8 cellular contexts compared by ENCODE assay signal in genomic region chr9:113622600-113623400, GRCh38.
DNase-seq lines count a peak whose midpoint lies in the region; ATAC-seq and TF ChIP-seq lines count a peak whose summit lies in the region.

No MANE protein-coding gene starts in this region.

- H3K27me3 Mint-ChIP-seq in activated T-helper 17 cell treated with anti-CD3 and anti-CD28 coated beads, Interleukin-2, amount 50 U/mL, for 72 hours = peaks cover 8% of the 10 kb centered on the region

- peaks cover 34% of the 10 kb centered on the region for H3K4me1 ChIP-seq in suprapubic skin

- peaks cover 29% of the 10 kb centered on the region for H3K4me1 Mint-ChIP-seq in activated T-helper 17 cell treated with anti-CD3 and anti-CD28 coated beads, Interleukin-2, amount 50 U/mL, for 72 hours

- DNase-seq in GM12865 (ENCODE audit: low read depth) (peak; percentile 18), HPDE6-E6E7 (ENCODE audit: extremely low spot score) (peak; percentile 86), left kidney (ENCODE audit: low read depth, low spot score) (peak; percentile 83), suprapubic skin (ENCODE audit: low spot score in 2 of 2) (peak; percentile 46 to 58), NCI-H446 (lab: John Stamatoyannopoulos, UW) (no peak), OCI-M2 (lab: John Stamatoyannopoulos, UW; ENCODE audit: unreplicated experiment) (no peak)

- H3K9me3 Mint-ChIP-seq in activated T-helper 17 cell treated with anti-CD3 and anti-CD28 coated beads, Interleukin-2, amount 50 U/mL, for 72 hours = no peaks in the 10 kb centered on the region

- no peaks in the 10 kb centered on the region for H3K27me3 ChIP-seq in suprapubic skin

- no peak overlapping the region for H3K4me3 ChIP-seq in GM12865 (ENCODE audit: low read depth, low read length)
- no peak overlapping the region for H3K4me3 ChIP-seq in suprapubic skin

- 71% methylated on average over 5 of the region's 8 CpGs for WGBS in suprapubic skin

- H3K9me3 ChIP-seq in suprapubic skin = no peaks in the 10 kb centered on the region

- no peaks in the 10 kb centered on the region for H3K36me3 Mint-ChIP-seq in activated T-helper 17 cell treated with anti-CD3 and anti-CD28 coated beads, Interleukin-2, amount 50 U/mL, for 72 hours (ENCODE audit: low read depth)

- H3K27ac Mint-ChIP-seq in activated T-helper 17 cell treated with anti-CD3 and anti-CD28 coated beads, Interleukin-2, amount 50 U/mL, for 72 hours = peak overlapping the region; percentile 95

- TF ChIP-seq CTCF in GM12865 (IDR thresholded peaks at IDR 0.05; ENCODE audit: insufficient read depth, low read depth, low read length, missing control alignments) = no peak
- TF ChIP-seq CTCF in suprapubic skin (IDR thresholded peaks at IDR 0.05) = no peak

- no peak for TF ChIP-seq EP300 in suprapubic skin (IDR thresholded peaks at IDR 0.05)

- H3K36me3 ChIP-seq in suprapubic skin = no peaks in the 10 kb centered on the region

- peak overlapping the region; percentile 73 for H3K4me3 Mint-ChIP-seq in activated T-helper 17 cell treated with anti-CD3 and anti-CD28 coated beads, Interleukin-2, amount 50 U/mL, for 72 hours

- peak; percentile 71 for ATAC-seq in GM21367 (IDR thresholded peaks at IDR 0.05; ENCODE audit: unreplicated experiment)
- ATAC-seq in activated T-helper 17 cell treated with anti-CD3 and anti-CD28 coated beads, Interleukin-2, amount 50 U/mL, for 72 hours (replicated peaks) = peak; percentile 91

- H3K27ac ChIP-seq in suprapubic skin = no peak overlapping the region

- no peak for TF ChIP-seq POLR2A in suprapubic skin (IDR thresholded peaks at IDR 0.05)

Comparison
In these comparisons a context has a peak if more than half of its experiments do, and no peak if none do; other contexts are left out.
1. DNase-seq: peak in GM12865 (single experiment), HPDE6-E6E7 (single experiment), left kidney (single experiment) and suprapubic skin (2 of 2); none in NCI-H446 (0 of 2) and OCI-M2 (single experiment).